8 cellular contexts compared by ENCODE assay signal in genomic region chr6:44222486-44222986, GRCh38. TPM values are rescaled to one million over a fixed set of nuclear protein-coding genes. Genes with fewer than 3 reads are reported as not detected.
DNase-seq lines count a peak whose midpoint lies in the region; ATAC-seq and TF ChIP-seq lines count a peak whose summit lies in the region.

No MANE protein-coding gene starts in this region.

- peak overlapping the region; percentile 48 for H3K27ac Mint-ChIP-seq in activated CD8-positive, alpha-beta T cell treated with anti-CD3 and anti-CD28 coated beads for 36 hours
- H3K27ac Mint-ChIP-seq in stimulated activated naive B cell treated with anti-CD40 and anti-IgM and Interleukin-4, amounts not matched to agents 10 μg/mL and 1 μg/mL and 100 μg/mL, for 72 hours = peak overlapping the region; percentile 72

- H3K9me3 ChIP-seq in HEK293 (ENCODE audit: control insufficient read depth, insufficient read depth, low read depth, low read length) (no peaks in the 10 kb centered on the region), iPS-15b (ENCODE audit: control insufficient read depth, insufficient read depth, low read length) (no peaks in the 10 kb centered on the region)

- peak; percentile 27 for DNase-seq in activated CD8-positive, alpha-beta T cell treated with anti-CD3 and anti-CD28 coated beads for 36 hours
- DNase-seq in stimulated activated naive B cell treated with anti-CD40 and anti-IgM and Interleukin-4, amounts not matched to agents 10 μg/mL and 1 μg/mL and 100 μg/mL, for 72 hours = no peak
- DNase-seq in NCI-H345 treated with DMSO at 0.1 percent for 48 hours (lab: John Stamatoyannopoulos, UW; ENCODE audit: unreplicated experiment) (no peak), pons (ENCODE audit: low spot score) (no peak), NCI-H2081 treated with DMSO at 0.1 percent for 48 hours (lab: John Stamatoyannopoulos, UW) (no peak)
- DNase-seq in activated CD4-positive, CD25-positive, alpha-beta regulatory T cell treated with anti-CD3 and anti-CD28 coated beads, Interleukin-2, amount 50 U/mL, for 72 hours = no peak

- no peak overlapping the region for H3K4me3 ChIP-seq in HEK293 (ENCODE audit: low read depth, low read length)
- peak overlapping the region; percentile 64 for H3K4me3 ChIP-seq in iPS-15b (ENCODE audit: low read depth, low read length)

- peak overlapping the region; percentile 89 for H3K4me3 Mint-ChIP-seq in activated CD8-positive, alpha-beta T cell treated with anti-CD3 and anti-CD28 coated beads for 36 hours
- H3K4me3 Mint-ChIP-seq in stimulated activated naive B cell treated with anti-CD40 and anti-IgM and Interleukin-4, amounts not matched to agents 10 μg/mL and 1 μg/mL and 100 μg/mL, for 72 hours = peak overlapping the region; percentile 81 to 84

- H3K9me3 Mint-ChIP-seq in activated CD8-positive, alpha-beta T cell treated with anti-CD3 and anti-CD28 coated beads for 36 hours = no peaks in the 10 kb centered on the region
- no peaks in the 10 kb centered on the region for H3K9me3 Mint-ChIP-seq in stimulated activated naive B cell treated with anti-CD40 and anti-IgM and Interleukin-4, amounts not matched to agents 10 μg/mL and 1 μg/mL and 100 μg/mL, for 72 hours

- H3K4me1 Mint-ChIP-seq in activated CD8-positive, alpha-beta T cell treated with anti-CD3 and anti-CD28 coated beads for 36 hours (ENCODE audit: low read depth) = peaks cover 52% of the 10 kb centered on the region
- H3K4me1 Mint-ChIP-seq in stimulated activated naive B cell treated with anti-CD40 and anti-IgM and Interleukin-4, amounts not matched to agents 10 μg/mL and 1 μg/mL and 100 μg/mL, for 72 hours = peaks cover 46 to 73% of the 10 kb centered on the region in 2 donors

- no peaks in the 10 kb centered on the region for H3K27me3 ChIP-seq in iPS-15b (ENCODE audit: control insufficient read depth, insufficient read depth, low read length)

- peak overlapping the region; percentile 21; the same call in 1 of the 2 replicates for H3K27ac ChIP-seq in HEK293 (ENCODE audit: extremely low read depth, low read depth, low read length)

- H3K36me3 Mint-ChIP-seq in activated CD8-positive, alpha-beta T cell treated with anti-CD3 and anti-CD28 coated beads for 36 hours (ENCODE audit: low read depth) = peaks cover 19% of the 10 kb centered on the region
- H3K36me3 Mint-ChIP-seq in stimulated activated naive B cell treated with anti-CD40 and anti-IgM and Interleukin-4, amounts not matched to agents 10 μg/mL and 1 μg/mL and 100 μg/mL, for 72 hours = peaks cover 0 to 4% of the 10 kb centered on the region in 2 donors

- H3K36me3 ChIP-seq in HEK293 (ENCODE audit: control insufficient read depth in 2 of 2, insufficient read depth in 1 of 2, low read length in 2 of 2) = no peaks in the 10 kb centered on the region
- peaks cover 3% of the 10 kb centered on the region for H3K36me3 ChIP-seq in iPS-15b (ENCODE audit: control insufficient read depth, insufficient read depth, low read length)

- H3K4me1 ChIP-seq in HEK293 (ENCODE audit: control insufficient read depth, insufficient read depth, low read length) = peaks cover 27% of the 10 kb centered on the region
- peaks cover 37% of the 10 kb centered on the region for H3K4me1 ChIP-seq in iPS-15b (ENCODE audit: control insufficient read depth, insufficient read depth, low read length)

- intact Hi-C loops in activated CD8-positive, alpha-beta T cell treated with anti-CD3 and anti-CD28 coated beads for 36 hours (cut with micrococcal nuclease) = no loop called here

- no peak overlapping the region for H3K9ac ChIP-seq in iPS-15b (ENCODE audit: low read depth, low read length)

- H3K27me3 Mint-ChIP-seq in activated CD8-positive, alpha-beta T cell treated with anti-CD3 and anti-CD28 coated beads for 36 hours = peaks cover 6% of the 10 kb centered on the region
- H3K27me3 Mint-ChIP-seq in stimulated activated naive B cell treated with anti-CD40 and anti-IgM and Interleukin-4, amounts not matched to agents 10 μg/mL and 1 μg/mL and 100 μg/mL, for 72 hours = peaks cover 0 to 6% of the 10 kb centered on the region in 2 donors

- TF ChIP-seq CTCF in HEK293 (tag by site-specific recombination; IDR thresholded peaks at IDR 0.05) = no peak
- TF ChIP-seq CTCF in activated CD8-positive, alpha-beta T cell treated with anti-CD3 and anti-CD28 coated beads for 36 hours (IDR thresholded peaks at IDR 0.05) = no peak

- POLR2A ChIA-PET in HEK293 (lab: Yijun Ruan, JAX) = interaction anchor here (0.9 to 5.7 kb wide), 3 partner anchors 24 to 34 kb away, joined by 7 to 90 read pairs (median 13); partner anchors contain the start of genes HSP90AB1 and SLC35B2
- POLR2A ChIA-PET in activated CD8-positive, alpha-beta T cell treated with anti-CD3 and anti-CD28 coated beads for 36 hours (lab: Charles Lee) = interaction anchor here (4.0 to 7.7 kb wide), 3 partner anchors 13 to 33 kb away, joined by 24 to 131 read pairs (median 54); partner anchors contain the start of genes HSP90AB1 and SLC35B2

- CTCF ChIA-PET in HEK293 (lab: Yijun Ruan, JAX) = interaction anchor here (1.0 to 11.1 kb wide), 7 partner anchors 9 to 106 kb away, joined by 3 to 148 read pairs (median 8); partner anchors contain the start of genes HSP90AB1 and SLC35B2
- CTCF ChIA-PET in activated CD8-positive, alpha-beta T cell treated with anti-CD3 and anti-CD28 coated beads for 36 hours (lab: Charles Lee) = interaction anchor here (1.0 to 7.1 kb wide), 4 partner anchors 11 to 50 kb away, joined by 3 to 52 read pairs (median 20); no protein-coding TSS in a partner anchor

- ATAC-seq in activated CD8-positive, alpha-beta T cell treated with anti-CD3 and anti-CD28 coated beads for 36 hours = no peak
- no peak for ATAC-seq in stimulated activated naive B cell treated with anti-CD40 and anti-IgM and Interleukin-4, amounts not matched to agents 10 μg/mL and 1 μg/mL and 100 μg/mL, for 72 hours (replicated peaks)

TF ChIP-seq in HEK293, 187 proteins besides CTCF, POLR2A, EP300 and RAD21:
- TF ChIP-seq ZNF133 (tag by site-specific recombination; IDR thresholded peaks at IDR 0.05) (no peak), REST (tag by site-specific recombination; IDR thresholded peaks at IDR 0.05) (no peak), KLF9 (tag by site-specific recombination; IDR thresholded peaks at IDR 0.05; ENCODE audit: low read depth) (no peak), HOXD13 (CRISPR knock-in tag; IDR thresholded peaks at IDR 0.05; ENCODE audit: borderline replicate concordance) (no peak), SCRT2 (tag by site-specific recombination; IDR thresholded peaks at IDR 0.05) (no peak), SP7 (tag by site-specific recombination; IDR thresholded peaks at IDR 0.05) (no peak), IKZF3 (tag by site-specific recombination; IDR thresholded peaks at IDR 0.05) (peak; percentile 52), EGR2 (tag by site-specific recombination; IDR thresholded peaks at IDR 0.05; ENCODE audit: low read depth) (0 out of 2 replicates have a peak, but pooled peaks have one; percentile 4), ZNF555 (tag by site-specific recombination; conservative IDR thresholded peaks at IDR 0.05) (no peak), KLF1 (tag by site-specific recombination; IDR thresholded peaks at IDR 0.05) (peak; percentile 32; the same call in 1 of the 2 replicates), ZNF202 (tag by site-specific recombination; IDR thresholded peaks at IDR 0.05; ENCODE audit: borderline replicate concordance) (no peak), ZNF704 (tag by site-specific recombination; IDR thresholded peaks at IDR 0.05) (no peak)

RNA-seq across cellular contexts. Expression of gene SLC29A1, which starts 0.9 kb away (rescaled TPM):
- total RNA-seq in activated CD8-positive, alpha-beta T cell treated with anti-CD3 and anti-CD28 coated beads for 36 hours = 10 to 100 TPM; 56.1 to 57.4 TPM

RNA-seq across cellular contexts. Expression of gene MYMX, which starts 5.8 kb away (rescaled TPM):
- total RNA-seq in activated CD8-positive, alpha-beta T cell treated with anti-CD3 and anti-CD28 coated beads for 36 hours = not detected

RNA-seq across cellular contexts. Expression of gene HSP90AB1, which starts 24.4 kb away (rescaled TPM):
- total RNA-seq in activated CD8-positive, alpha-beta T cell treated with anti-CD3 and anti-CD28 coated beads for 36 hours = 1,000 to 10,000 TPM; 2,124 to 2,130 TPM

RNA-seq across cellular contexts. Expression of gene SLC35B2, which starts 34.8 kb away (rescaled TPM):
- 10 to 100 TPM; 15.4 to 16.7 TPM for total RNA-seq in activated CD8-positive, alpha-beta T cell treated with anti-CD3 and anti-CD28 coated beads for 36 hours

RNA-seq across cellular contexts. Expression of gene NFKBIE, which starts 42.8 kb away (rescaled TPM):
- total RNA-seq in activated CD8-positive, alpha-beta T cell treated with anti-CD3 and anti-CD28 coated beads for 36 hours = 10 to 100 TPM; 13.3 to 17.9 TPM
